In genomic region chrX:28794751-28795150, GRCh38 we compare ENCODE assay signal across 21 cellular contexts.
DNase-seq lines count a peak whose midpoint lies in the region; ATAC-seq, FAIRE-seq and TF ChIP-seq lines count a peak whose summit lies in the region.
"Had no signal": no experiment of that assay in that cellular context is flagged by ENCODE, and none has a peak within 500 bp of the region (broad histone marks: within the 10 kb centered on the region; RNA-seq: fewer than 3 reads in every experiment).

No MANE protein-coding gene starts in this region.

- H3K4me3 ChIP-seq in A549 = no peak overlapping the region
- no peak overlapping the region for H3K4me3 ChIP-seq in astrocyte (ENCODE audit: insufficient read depth, low read depth, low read length)
- H3K4me3 ChIP-seq: BLaER1, GM23248 had no signal

- no peak overlapping the region for H2AFZ ChIP-seq in astrocyte (ENCODE audit: low read depth, low read length)
- H2AFZ ChIP-seq: GM23248 had no signal

- peaks cover 9% of the 10 kb centered on the region for H3K9me3 Mint-ChIP-seq in astrocyte (ENCODE audit: unreplicated experiment)

- TF ChIP-seq EP300 in A549 (IDR thresholded peaks at IDR 0.05) = no peak

- no peak for TF ChIP-seq CTCF in A549 (IDR thresholded peaks at IDR 0.05)
- no peak for TF ChIP-seq CTCF in astrocyte (IDR thresholded peaks at IDR 0.05; ENCODE audit: insufficient read depth, low read depth, low read length)

- no peak overlapping the region for H3K4me3 Mint-ChIP-seq in astrocyte (ENCODE audit: unreplicated experiment)
- H3K4me3 Mint-ChIP-seq: B cell; CD4-positive, CD25-positive, alpha-beta regulatory T cell; CD8-positive, alpha-beta T cell had no signal

- no peak overlapping the region for H3K27ac ChIP-seq in A549
- H3K27ac ChIP-seq in astrocyte (ENCODE audit: low read depth, low read length) = no peak overlapping the region
- H3K27ac ChIP-seq: BLaER1, C4-2B, GM23248 had no signal

- no peaks in the 10 kb centered on the region for H3K9me3 ChIP-seq in A549
- H3K9me3 ChIP-seq in astrocyte (ENCODE audit: insufficient read depth, low read depth, low read length) = no peaks in the 10 kb centered on the region
- H3K9me3 ChIP-seq: Caco-2 had no signal

- H3K4me1 Mint-ChIP-seq in astrocyte (ENCODE audit: low read depth, unreplicated experiment) = no peaks in the 10 kb centered on the region
- H3K4me1 Mint-ChIP-seq: B cell; CD4-positive, CD25-positive, alpha-beta regulatory T cell had no signal

- H4K20me1 ChIP-seq in astrocyte (ENCODE audit: insufficient read depth, low read length) = no peaks in the 10 kb centered on the region
- H4K20me1 ChIP-seq: BLaER1 had no signal

- CTCF ChIA-PET in A549 (lab: Yijun Ruan, JAX) = no interaction called here

- no peak for TF ChIP-seq RAD21 in A549 (conservative IDR thresholded peaks at IDR 0.05 in 1 of 2, IDR thresholded peaks at IDR 0.05 in 1 of 2)

- no peak for TF ChIP-seq POLR2A in A549 (IDR thresholded peaks at IDR 0.05; ENCODE audit: low read length)

- H3K27ac Mint-ChIP-seq in astrocyte (ENCODE audit: unreplicated experiment) = no peak overlapping the region
- H3K27ac Mint-ChIP-seq: B cell; CD4-positive, CD25-positive, alpha-beta regulatory T cell; CD8-positive, alpha-beta T cell had no signal

- 13% methylated on average over 1 of the region's 1 CpG for WGBS in A549 (ENCODE audit: missing lambda C conversion rate)

- no peaks in the 10 kb centered on the region for H3K27me3 Mint-ChIP-seq in astrocyte (ENCODE audit: low read depth, unreplicated experiment)
- H3K27me3 Mint-ChIP-seq: B cell; CD4-positive, CD25-positive, alpha-beta regulatory T cell had no signal

- H3K9ac ChIP-seq in astrocyte (ENCODE audit: low read length) = no peak overlapping the region
- H3K9ac ChIP-seq: BLaER1, GM23248 had no signal

- POLR2A ChIA-PET in A549 (lab: Yijun Ruan, JAX) = no interaction called here

- no peaks in the 10 kb centered on the region for H3K36me3 ChIP-seq in astrocyte (ENCODE audit: insufficient read depth, low read length)
- H3K36me3 ChIP-seq: BLaER1 had no signal

- no peak for DNase-seq in A549 (ENCODE audit: low read depth in 1 of 2, low spot score in 1 of 2)
- peak in 2 of 3 experiments; percentile 24 to 82 for DNase-seq in NCI-H1417 (lab: John Stamatoyannopoulos, UW)
- DNase-seq in NCI-H524 treated with DMSO at 0.1 percent for 48 hours (lab: John Stamatoyannopoulos, UW) = peak; percentile 12
- no peak for DNase-seq in astrocyte (ENCODE audit: low read depth)
- DNase-seq in SIG-M5 (lab: John Stamatoyannopoulos, UW) = no peak
- DNase-seq: Caco-2; CD4-positive, CD25-positive, alpha-beta regulatory T cell; CD8-positive, alpha-beta T cell; DMS153; DND-41; GM23248; H7; HCEC 1CT had no signal

- H3K79me2 ChIP-seq in astrocyte (ENCODE audit: insufficient read depth, low read length) = no peaks in the 10 kb centered on the region

- H3K4me1 ChIP-seq in A549 (no peaks in the 10 kb centered on the region), astrocyte (ENCODE audit: insufficient read depth, low read length) (no peaks in the 10 kb centered on the region)
- H3K4me1 ChIP-seq: BLaER1, Caco-2 had no signal

- ATAC-seq in A549 (no peak), GM19395 (IDR thresholded peaks at IDR 0.05; ENCODE audit: unreplicated experiment) (no peak), HG03280 (IDR thresholded peaks at IDR 0.05; ENCODE audit: unreplicated experiment) (no peak)
- ATAC-seq: CD8-positive, alpha-beta T cell had no signal

- FAIRE-seq in A549 (lab: Jason Lieb, UNC) (peak; percentile 85), astrocyte (lab: Jason Lieb, UNC) (peak; percentile 94)
- FAIRE-seq: G401.6, GM12892, H1 had no signal

- H3K4me2 ChIP-seq in A549 = no peak overlapping the region
- H3K4me2 ChIP-seq in astrocyte (ENCODE audit: low read length) = no peak overlapping the region
- H3K4me2 ChIP-seq: BLaER1 had no signal

- no peaks in the 10 kb centered on the region for H3K36me3 Mint-ChIP-seq in astrocyte (ENCODE audit: low read depth, unreplicated experiment)
- H3K36me3 Mint-ChIP-seq: CD4-positive, CD25-positive, alpha-beta regulatory T cell; CD8-positive, alpha-beta T cell had no signal

- no peaks in the 10 kb centered on the region for H3K27me3 ChIP-seq in astrocyte (ENCODE audit: insufficient read depth, low read length)
- H3K27me3 ChIP-seq: BLaER1 had no signal

TF ChIP-seq in A549, 52 proteins besides CTCF, POLR2A, EP300 and RAD21:
- TF ChIP-seq RARB (CRISPR knock-in tag; IDR thresholded peaks at IDR 0.05) (no peak), KDM5A (IDR thresholded peaks at IDR 0.05) (no peak), MAFK (IDR thresholded peaks at IDR 0.05; ENCODE audit: partially characterized antibody) (no peak)
TF ChIP-seq in A549: peak in this region for 0.

Comparison
In these comparisons a context has a peak if more than half of its experiments do, and no peak if none do; other contexts are left out.
1. DNase-seq: peak in NCI-H1417 (2 of 3) and NCI-H524 treated with DMSO at 0.1 percent for 48 hours (single experiment); none in A549 (0 of 2), astrocyte (single experiment) and SIG-M5 (single experiment).